Comparison of ENCODE assay signal across 8 cellular contexts in genomic region chr16:57478396-57479024, GRCh38. TPM values are rescaled to one million over a fixed set of nuclear protein-coding genes. Genes with fewer than 3 reads are reported as not detected.
DNase-seq lines count a peak whose midpoint lies in the region; ATAC-seq, FAIRE-seq and TF ChIP-seq lines count a peak whose summit lies in the region.
"Had no signal": no experiment of that assay in that cellular context is flagged by ENCODE, and none has a peak within 500 bp of the region (broad histone marks: within the 10 kb centered on the region; RNA-seq: fewer than 3 reads in every experiment).

No MANE protein-coding gene starts in this region.

- TF ChIP-seq EP300 in A549 (IDR thresholded peaks at IDR 0.05): no peak

- POLR2A ChIA-PET in A549 (lab: Yijun Ruan, JAX): interaction anchor here (0.5 kb wide), 1 partner anchor 27 kb away, joined by 4 read pairs; no protein-coding TSS in a partner anchor
- POLR2A ChIA-PET in activated B cell treated with CpG ODN at 0.5 μM for 24 hours (lab: Charles Lee): interaction anchor here (1.2 to 1.4 kb wide), 2 partner anchors 31 to 65 kb away, joined by 4 read pairs; partner anchors contain the start of genes CIAPIN1 and COQ9

- DNase-seq in A549 (ENCODE audit: low read depth in 1 of 2, low spot score in 1 of 2) (no peak), activated B cell treated with CpG ODN at 0.5 μM for 24 hours (no peak), RPMI8226 (no peak)
- no peak for DNase-seq in activated T-cell treated with anti-CD3 and anti-CD28 coated beads, Interleukin-2, amount 50 U/mL, for 48 hours
- DNase-seq: activated T-cell treated with anti-CD3 and anti-CD28 coated beads, Interleukin-2, amount 50 U/mL, for 24 hours; NCI-H226 had no signal

- H3K27ac ChIP-seq in A549: peak overlapping the region; percentile 96 to 98
- peak overlapping the region; percentile 60 for H3K27ac ChIP-seq in mesodermal cell (ENCODE audit: low read depth, low read length, severe bottlenecking)

- no peaks in the 10 kb centered on the region for H3K9me3 Mint-ChIP-seq in activated B cell treated with CpG ODN at 0.5 μM for 24 hours
- H3K9me3 Mint-ChIP-seq: activated T-cell treated with anti-CD3 and anti-CD28 coated beads, Interleukin-2, amount 50 U/mL, for 24 hours had no signal

- peaks cover 40% of the 10 kb centered on the region for H3K4me1 Mint-ChIP-seq in activated B cell treated with CpG ODN at 0.5 μM for 24 hours

- intact Hi-C loops in activated B cell treated with CpG ODN at 0.5 μM for 24 hours (cut with micrococcal nuclease): loop anchor here (2.0 to 5.0 kb wide), 2 partner anchors 16 to 259 kb away; partner anchors contain the start of genes KATNB1 and POLR2C

- H3K4me1 ChIP-seq in A549: peaks cover 91% of the 10 kb centered on the region
- peaks cover 38% of the 10 kb centered on the region for H3K4me1 ChIP-seq in mesodermal cell (ENCODE audit: control insufficient read depth, insufficient read depth, low read length, poor library complexity, severe bottlenecking)

- peak overlapping the region; percentile 93 for H3K4me2 ChIP-seq in A549

- H3K27me3 Mint-ChIP-seq in activated B cell treated with CpG ODN at 0.5 μM for 24 hours: peaks cover 10% of the 10 kb centered on the region
- H3K27me3 Mint-ChIP-seq: activated T-cell treated with anti-CD3 and anti-CD28 coated beads, Interleukin-2, amount 50 U/mL, for 24 hours had no signal

- H3K4me3 Mint-ChIP-seq in activated B cell treated with CpG ODN at 0.5 μM for 24 hours: peak overlapping the region; percentile 69
- H3K4me3 Mint-ChIP-seq: activated T-cell treated with anti-CD3 and anti-CD28 coated beads, Interleukin-2, amount 50 U/mL, for 24 hours had no signal

- CTCF ChIA-PET in A549 (lab: Yijun Ruan, JAX) (interaction anchor here (1.4 to 8.4 kb wide), 5 partner anchors 8 to 60 kb away, joined by 3 to 70 read pairs (median 44); partner anchors contain the start of genes DOK4 and POLR2C), activated B cell treated with CpG ODN at 0.5 μM for 24 hours (lab: Charles Lee) (interaction anchor here (1.0 to 1.6 kb wide), 2 partner anchors 22 to 41 kb away, joined by 3 to 8 read pairs; no protein-coding TSS in a partner anchor)

- no peaks in the 10 kb centered on the region for H3K36me3 Mint-ChIP-seq in activated B cell treated with CpG ODN at 0.5 μM for 24 hours (ENCODE audit: low read depth)

- ATAC-seq in A549: no peak
- ATAC-seq in activated B cell treated with CpG ODN at 0.5 μM for 24 hours (ENCODE audit: low read depth): peak; percentile 58
- ATAC-seq in HG03354 (IDR thresholded peaks at IDR 0.05; ENCODE audit: poor library complexity, severe bottlenecking, unreplicated experiment): no peak

- H3K36me3 ChIP-seq in mesodermal cell (ENCODE audit: control insufficient read depth, insufficient read depth, low read length): peaks cover 97% of the 10 kb centered on the region

- H3K27ac Mint-ChIP-seq in activated B cell treated with CpG ODN at 0.5 μM for 24 hours: no peak overlapping the region
- H3K27ac Mint-ChIP-seq: activated T-cell treated with anti-CD3 and anti-CD28 coated beads, Interleukin-2, amount 50 U/mL, for 24 hours had no signal

- no peak for FAIRE-seq in A549 (lab: Jason Lieb, UNC)

- TF ChIP-seq POLR2A in A549 (IDR thresholded peaks at IDR 0.05; ENCODE audit: low read length): no peak

- TF ChIP-seq RAD21 in A549 (conservative IDR thresholded peaks at IDR 0.05 in 1 of 2, IDR thresholded peaks at IDR 0.05 in 1 of 2): no peak

- no peaks in the 10 kb centered on the region for H3K9me3 ChIP-seq in A549
- no peaks in the 10 kb centered on the region for H3K9me3 ChIP-seq in mesodermal cell (ENCODE audit: control insufficient read depth, low read length)

- WGBS in A549 (ENCODE audit: missing lambda C conversion rate): 88% methylated on average over 7 of the region's 8 CpGs
- WGBS in mesodermal cell (ENCODE audit: insufficient coverage in 2 of 2), 2 experiments: 85 to 86% methylated on average over 2 to 6 of the region's 8 CpGs

- no peak for TF ChIP-seq CTCF in A549 (IDR thresholded peaks at IDR 0.05)
- TF ChIP-seq CTCF in activated B cell treated with CpG ODN at 0.5 μM for 24 hours (IDR thresholded peaks at IDR 0.05): no peak

- H3K4me3 ChIP-seq in A549 (peak overlapping the region; percentile 48), mesodermal cell (ENCODE audit: extremely low read depth, insufficient read depth, low read length, poor library complexity, severe bottlenecking) (peak overlapping the region; percentile 53)

TF ChIP-seq in A549, 52 proteins besides CTCF, POLR2A, EP300 and RAD21 (continues in another document):
- TF ChIP-seq REST (IDR thresholded peaks at IDR 0.05): no peak
- no peak for TF ChIP-seq CHD4 (IDR thresholded peaks at IDR 0.05; ENCODE audit: borderline replicate concordance)
- TF ChIP-seq ZNF302 (CRISPR knock-in tag; IDR thresholded peaks at IDR 0.05): no peak
- TF ChIP-seq RFX5 (IDR thresholded peaks at IDR 0.05): no peak

RNA-seq across cellular contexts. Expression of gene DOK4, which starts 7.8 kb away (rescaled TPM):
- polyA plus RNA-seq in A549 (2011; rRNA removed): 85.4 and 93.2 TPM in 2 replicates
- polyA plus RNA-seq in A549 (2012; cell fraction: cytosol; rRNA removed): 76.5 and 94.3 TPM in 2 replicates
- polyA plus RNA-seq in A549 (2012; cell fraction: nucleus; rRNA removed): 99.2 and 102 TPM in 2 replicates
- polyA plus RNA-seq in A549 (2017; fragmentation: RNase III; extraction: RNeasy Plus Mini Kit Qiagen cat#74134 plus additional on column Dnase treatment): 51.9 to 70.3 TPM (median 65.2 TPM) in 3 replicates
- 103 and 109 TPM in 2 replicates for polyA minus RNA-seq in A549 (2011; rRNA and poly(A)+ RNA removed)
- 0.66 and 0.73 TPM in 2 replicates for total RNA-seq in activated B cell treated with CpG ODN at 0.5 μM for 24 hours
- polyA plus RNA-seq in mesodermal cell (2013, experiment 1 of 2): 710 TPM
- 670 TPM for polyA plus RNA-seq in mesodermal cell (2013, experiment 2 of 2)

RNA-seq across cellular contexts. Expression of gene POLR2C, which starts 16.0 kb away (rescaled TPM):
- polyA plus RNA-seq in A549 (2011; rRNA removed) (229 and 259 TPM in 2 replicates), A549 (2017; fragmentation: RNase III; extraction: RNeasy Plus Mini Kit Qiagen cat#74134 plus additional on column Dnase treatment) (141 to 148 TPM (median 146 TPM) in 3 replicates)
- polyA plus RNA-seq in A549 (2012; cell fraction: cytosol; rRNA removed): 181 and 221 TPM in 2 replicates
- 135 and 142 TPM in 2 replicates for polyA plus RNA-seq in A549 (2012; cell fraction: nucleus; rRNA removed)
- polyA minus RNA-seq in A549 (2011; rRNA and poly(A)+ RNA removed): 327 and 401 TPM in 2 replicates
- total RNA-seq in activated B cell treated with CpG ODN at 0.5 μM for 24 hours: 52.2 and 56.6 TPM in 2 replicates
- 107 TPM for polyA plus RNA-seq in mesodermal cell (2013, experiment 1 of 2)
- polyA plus RNA-seq in mesodermal cell (2013, experiment 2 of 2): 90.5 TPM

RNA-seq across cellular contexts. Expression of gene COQ9, which starts 31.2 kb away (rescaled TPM):
- polyA plus RNA-seq in A549 (2011; rRNA removed): 109 and 130 TPM in 2 replicates
- 91.1 and 99.7 TPM in 2 replicates for polyA plus RNA-seq in A549 (2012; cell fraction: cytosol; rRNA removed)
- 90.2 and 108 TPM in 2 replicates for polyA plus RNA-seq in A549 (2012; cell fraction: nucleus; rRNA removed)
- polyA plus RNA-seq in A549 (2017; fragmentation: RNase III; extraction: RNeasy Plus Mini Kit Qiagen cat#74134 plus additional on column Dnase treatment): 46.2 to 48.0 TPM (median 47.2 TPM) in 3 replicates
- polyA minus RNA-seq in A549 (2011; rRNA and poly(A)+ RNA removed): 81.0 and 97.4 TPM in 2 replicates
- 30.4 and 34.1 TPM in 2 replicates for total RNA-seq in activated B cell treated with CpG ODN at 0.5 μM for 24 hours
- 32.8 TPM for polyA plus RNA-seq in mesodermal cell (2013, experiment 1 of 2)
- 34.7 TPM for polyA plus RNA-seq in mesodermal cell (2013, experiment 2 of 2)

RNA-seq across cellular contexts. Expression of gene CIAPIN1, which starts 31.3 kb away (rescaled TPM):
- polyA plus RNA-seq in A549 (2011; rRNA removed) (101 and 114 TPM in 2 replicates), A549 (2017; fragmentation: RNase III; extraction: RNeasy Plus Mini Kit Qiagen cat#74134 plus additional on column Dnase treatment) (69.1 to 75.0 TPM (median 71.5 TPM) in 3 replicates)
- 66.5 and 75.6 TPM in 2 replicates for polyA plus RNA-seq in A549 (2012; cell fraction: cytosol; rRNA removed)
- polyA plus RNA-seq in A549 (2012; cell fraction: nucleus; rRNA removed): 49.6 and 75.2 TPM in 2 replicates
- polyA minus RNA-seq in A549 (2011; rRNA and poly(A)+ RNA removed): 49.6 and 60.0 TPM in 2 replicates
- total RNA-seq in activated B cell treated with CpG ODN at 0.5 μM for 24 hours: 47.1 and 52.3 TPM in 2 replicates
- 64.5 TPM for polyA plus RNA-seq in mesodermal cell (2013, experiment 1 of 2)
- 59.6 TPM for polyA plus RNA-seq in mesodermal cell (2013, experiment 2 of 2)

RNA-seq across cellular contexts. Expression of gene CCDC102A, which starts 57.9 kb away (rescaled TPM):
- 7.4 and 8.0 TPM in 2 replicates for polyA plus RNA-seq in A549 (2011; rRNA removed)
- polyA plus RNA-seq in A549 (2012; cell fraction: cytosol; rRNA removed): 20.1 and 20.7 TPM in 2 replicates
- 18.4 and 19.5 TPM in 2 replicates for polyA plus RNA-seq in A549 (2012; cell fraction: nucleus; rRNA removed)
- 7.6 to 8.5 TPM (median 8.3 TPM) in 3 replicates for polyA plus RNA-seq in A549 (2017; fragmentation: RNase III; extraction: RNeasy Plus Mini Kit Qiagen cat#74134 plus additional on column Dnase treatment)
- 3.5 and 4.0 TPM in 2 replicates for polyA minus RNA-seq in A549 (2011; rRNA and poly(A)+ RNA removed)
- total RNA-seq in activated B cell treated with CpG ODN at 0.5 μM for 24 hours: 15.5 TPM in 2 replicates
- polyA plus RNA-seq in mesodermal cell (2013, experiment 1 of 2): 10.6 TPM
- 12.0 TPM for polyA plus RNA-seq in mesodermal cell (2013, experiment 2 of 2)
